ENCODE assay signal across 1 cellular context in the genomic region with DNA sequence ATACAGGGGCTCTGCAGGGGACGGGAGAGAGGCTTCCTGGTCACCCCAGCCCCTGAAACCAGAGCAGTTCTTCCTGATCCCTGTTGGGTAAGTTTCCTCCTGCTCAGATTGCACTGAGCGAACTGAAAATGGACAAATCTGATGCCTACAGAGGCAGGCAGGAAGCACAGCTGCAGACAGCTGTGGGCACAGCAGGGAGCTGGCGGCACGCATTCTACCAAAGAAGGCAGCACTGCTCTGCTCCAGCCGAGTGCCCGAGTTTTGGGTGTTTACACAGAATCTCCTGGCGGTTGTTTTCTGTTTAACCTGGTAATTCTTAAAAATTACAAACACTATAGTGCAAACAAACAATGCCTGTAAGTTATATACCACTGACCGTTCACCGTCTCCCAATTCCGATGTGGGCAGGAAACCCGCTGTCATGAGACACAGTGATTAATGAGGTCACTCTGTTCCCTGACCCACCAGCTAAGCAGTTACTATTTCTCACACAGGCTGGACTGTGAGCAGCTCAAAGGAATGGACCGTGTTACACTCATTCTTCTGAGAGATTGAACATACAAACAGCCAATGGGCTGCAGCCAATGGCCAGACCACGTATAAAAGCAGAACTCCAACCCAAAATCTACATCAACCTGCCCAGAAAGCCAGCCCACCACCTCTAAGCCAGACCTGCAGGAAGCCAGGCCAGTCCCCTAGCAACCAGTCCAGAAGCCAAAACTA.
A peak's percentile ranks its signal among the peaks of the same experiment; 100 is the strongest.
TF ChIP-seq lines count a peak whose summit lies in the region.

No MANE protein-coding gene starts in this region.

TF ChIP-seq in K562, 482 proteins besides CTCF, POLR2A, EP300 and RAD21 (continued from another document and continues in another):
- TF ChIP-seq KLF1 (tag; IDR thresholded peaks at IDR 0.05) (no peak), FOS (IDR thresholded peaks at IDR 0.05; ENCODE audit: extremely low read depth, insufficient read length) (no peak), ERF (CRISPR knock-in tag; IDR thresholded peaks at IDR 0.05) (no peak), POLR3A (IDR thresholded peaks at IDR 0.05; ENCODE audit: borderline replicate concordance, extremely low read depth, insufficient read depth, insufficient read length) (no peak), GTF2A2 (tag; IDR thresholded peaks at IDR 0.05) (no peak), MIER1 (IDR thresholded peaks at IDR 0.05; ENCODE audit: low read depth) (no peak), COPS2 (conservative IDR thresholded peaks at IDR 0.05) (no peak), ZNF589 (CRISPR knock-in tag; IDR thresholded peaks at IDR 0.05; ENCODE audit: low read depth) (peak; percentile 85), KLF6 (CRISPR knock-in tag; IDR thresholded peaks at IDR 0.05; ENCODE audit: borderline replicate concordance) (0 out of 2 replicates have a peak, but pooled peaks have one; percentile 33), KLF13 (tag; IDR thresholded peaks at IDR 0.05; ENCODE audit: borderline replicate concordance, low read depth) (no peak), MTA3 (IDR thresholded peaks at IDR 0.05; ENCODE audit: borderline replicate concordance) (no peak), SMAD4 (CRISPR knock-in tag; conservative IDR thresholded peaks at IDR 0.05) (0 out of 2 replicates have a peak, but pooled peaks have one; percentile 26), EZH2 (IDR thresholded peaks at IDR 0.05; ENCODE audit: borderline replicate concordance, low read depth, low read length) (no peak), ZNF311 (CRISPR knock-in tag; IDR thresholded peaks at IDR 0.05) (peak; percentile 61; the same call in 1 of the 2 replicates), ZBTB8A (IDR thresholded peaks at IDR 0.05; ENCODE audit: partially characterized antibody) (no peak), ZNF766 (CRISPR knock-in tag; conservative IDR thresholded peaks at IDR 0.05) (0 out of 2 replicates have a peak, but pooled peaks have one; percentile 49), FOXJ3 (CRISPR knock-in tag; IDR thresholded peaks at IDR 0.05) (no peak), CEBPB (tag; IDR thresholded peaks at IDR 0.05) (no peak), ZNF23 (CRISPR knock-in tag; IDR thresholded peaks at IDR 0.05) (no peak), SPI1 (IDR thresholded peaks at IDR 0.05; ENCODE audit: borderline replicate concordance, low read depth, low read length) (0 out of 2 replicates have a peak, but pooled peaks have one; percentile 1), SMARCC2 (IDR thresholded peaks at IDR 0.05; ENCODE audit: low read depth) (no peak), CBFB (CRISPR knock-in tag; IDR thresholded peaks at IDR 0.05) (no peak), SMAD2 (IDR thresholded peaks at IDR 0.05; ENCODE audit: low read depth, low read length) (no peak), KDM1A (IDR thresholded peaks at IDR 0.05) (no peak), DMBX1 (CRISPR knock-in tag; IDR thresholded peaks at IDR 0.05; ENCODE audit: borderline replicate concordance) (no peak), ATF7 (IDR thresholded peaks at IDR 0.05) (0 out of 2 replicates have a peak, but pooled peaks have one; percentile 40), DPF2 (IDR thresholded peaks at IDR 0.05) (0 out of 2 replicates have a peak, but pooled peaks have one; percentile 10), E2F3 (CRISPR knock-in tag; IDR thresholded peaks at IDR 0.05) (no peak), ZNF77 (CRISPR knock-in tag; IDR thresholded peaks at IDR 0.05) (no peak), ZNF586 (CRISPR knock-in tag; conservative IDR thresholded peaks at IDR 0.05) (no peak), ETV1 (tag; conservative IDR thresholded peaks at IDR 0.05; ENCODE audit: low read depth) (peak; percentile 82), FUS (optimal IDR thresholded peaks at IDR 0.05; ENCODE audit: low read depth, low read length) (no peak), RBM17 (IDR thresholded peaks at IDR 0.05; ENCODE audit: borderline replicate concordance, low read depth, low read length) (no peak), MYBL2 (IDR thresholded peaks at IDR 0.05; ENCODE audit: low read depth) (no peak), MYBL2 (CRISPR knock-in tag; IDR thresholded peaks at IDR 0.05; ENCODE audit: borderline replicate concordance) (no peak), ZNF239 (CRISPR knock-in tag; IDR thresholded peaks at IDR 0.05) (no peak), ZNF592 (IDR thresholded peaks at IDR 0.05) (0 out of 2 replicates have a peak, but pooled peaks have one; percentile 14), ATF3 (IDR thresholded peaks at IDR 0.05) (peak; percentile 31; the same call in 1 of the 2 replicates), ATF3 (CRISPR knock-in tag; conservative IDR thresholded peaks at IDR 0.05) (no peak), SRSF9 (IDR thresholded peaks at IDR 0.05; ENCODE audit: borderline replicate concordance, low read depth, low read length) (no peak), MBD2 (IDR thresholded peaks at IDR 0.05; ENCODE audit: borderline replicate concordance, low read depth) (no peak), ASH1L (IDR thresholded peaks at IDR 0.05; ENCODE audit: borderline replicate concordance, low read depth, partially characterized antibody) (no peak), SUPT5H (IDR thresholded peaks at IDR 0.05) (no peak), CTBP1 (IDR thresholded peaks at IDR 0.05; ENCODE audit: borderline replicate concordance) (no peak), ZKSCAN1 (IDR thresholded peaks at IDR 0.05; ENCODE audit: low read depth, low read length) (no peak), SMARCB1 (IDR thresholded peaks at IDR 0.05; ENCODE audit: insufficient read length, low read depth) (no peak), ZNF124 (CRISPR knock-in tag; IDR thresholded peaks at IDR 0.05) (no peak), PHF20 (IDR thresholded peaks at IDR 0.05; ENCODE audit: partially characterized antibody) (no peak)
- TF ChIP-seq, protein P1, sequence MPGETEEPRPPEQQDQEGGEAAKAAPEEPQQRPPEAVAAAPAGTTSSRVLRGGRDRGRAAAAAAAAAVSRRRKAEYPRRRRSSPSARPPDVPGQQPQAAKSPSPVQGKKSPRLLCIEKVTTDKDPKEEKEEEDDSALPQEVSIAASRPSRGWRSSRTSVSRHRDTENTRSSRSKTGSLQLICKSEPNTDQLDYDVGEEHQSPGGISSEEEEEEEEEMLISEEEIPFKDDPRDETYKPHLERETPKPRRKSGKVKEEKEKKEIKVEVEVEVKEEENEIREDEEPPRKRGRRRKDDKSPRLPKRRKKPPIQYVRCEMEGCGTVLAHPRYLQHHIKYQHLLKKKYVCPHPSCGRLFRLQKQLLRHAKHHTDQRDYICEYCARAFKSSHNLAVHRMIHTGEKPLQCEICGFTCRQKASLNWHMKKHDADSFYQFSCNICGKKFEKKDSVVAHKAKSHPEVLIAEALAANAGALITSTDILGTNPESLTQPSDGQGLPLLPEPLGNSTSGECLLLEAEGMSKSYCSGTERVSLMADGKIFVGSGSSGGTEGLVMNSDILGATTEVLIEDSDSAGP (CRISPR knock-in tag; IDR thresholded peaks at IDR 0.05): no peak
- TF ChIP-seq, protein P2, sequence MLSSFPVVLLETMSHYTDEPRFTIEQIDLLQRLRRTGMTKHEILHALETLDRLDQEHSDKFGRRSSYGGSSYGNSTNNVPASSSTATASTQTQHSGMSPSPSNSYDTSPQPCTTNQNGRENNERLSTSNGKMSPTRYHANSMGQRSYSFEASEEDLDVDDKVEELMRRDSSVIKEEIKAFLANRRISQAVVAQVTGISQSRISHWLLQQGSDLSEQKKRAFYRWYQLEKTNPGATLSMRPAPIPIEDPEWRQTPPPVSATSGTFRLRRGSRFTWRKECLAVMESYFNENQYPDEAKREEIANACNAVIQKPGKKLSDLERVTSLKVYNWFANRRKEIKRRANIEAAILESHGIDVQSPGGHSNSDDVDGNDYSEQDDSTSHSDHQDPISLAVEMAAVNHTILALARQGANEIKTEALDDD (IDR thresholded peaks at IDR 0.05): no peak
- TF ChIP-seq, protein P3, sequence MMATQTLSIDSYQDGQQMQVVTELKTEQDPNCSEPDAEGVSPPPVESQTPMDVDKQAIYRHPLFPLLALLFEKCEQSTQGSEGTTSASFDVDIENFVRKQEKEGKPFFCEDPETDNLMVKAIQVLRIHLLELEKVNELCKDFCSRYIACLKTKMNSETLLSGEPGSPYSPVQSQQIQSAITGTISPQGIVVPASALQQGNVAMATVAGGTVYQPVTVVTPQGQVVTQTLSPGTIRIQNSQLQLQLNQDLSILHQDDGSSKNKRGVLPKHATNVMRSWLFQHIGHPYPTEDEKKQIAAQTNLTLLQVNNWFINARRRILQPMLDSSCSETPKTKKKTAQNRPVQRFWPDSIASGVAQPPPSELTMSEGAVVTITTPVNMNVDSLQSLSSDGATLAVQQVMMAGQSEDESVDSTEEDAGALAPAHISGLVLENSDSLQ (IDR thresholded peaks at IDR 0.05): peak; percentile 97
- TF ChIP-seq, protein P4, sequence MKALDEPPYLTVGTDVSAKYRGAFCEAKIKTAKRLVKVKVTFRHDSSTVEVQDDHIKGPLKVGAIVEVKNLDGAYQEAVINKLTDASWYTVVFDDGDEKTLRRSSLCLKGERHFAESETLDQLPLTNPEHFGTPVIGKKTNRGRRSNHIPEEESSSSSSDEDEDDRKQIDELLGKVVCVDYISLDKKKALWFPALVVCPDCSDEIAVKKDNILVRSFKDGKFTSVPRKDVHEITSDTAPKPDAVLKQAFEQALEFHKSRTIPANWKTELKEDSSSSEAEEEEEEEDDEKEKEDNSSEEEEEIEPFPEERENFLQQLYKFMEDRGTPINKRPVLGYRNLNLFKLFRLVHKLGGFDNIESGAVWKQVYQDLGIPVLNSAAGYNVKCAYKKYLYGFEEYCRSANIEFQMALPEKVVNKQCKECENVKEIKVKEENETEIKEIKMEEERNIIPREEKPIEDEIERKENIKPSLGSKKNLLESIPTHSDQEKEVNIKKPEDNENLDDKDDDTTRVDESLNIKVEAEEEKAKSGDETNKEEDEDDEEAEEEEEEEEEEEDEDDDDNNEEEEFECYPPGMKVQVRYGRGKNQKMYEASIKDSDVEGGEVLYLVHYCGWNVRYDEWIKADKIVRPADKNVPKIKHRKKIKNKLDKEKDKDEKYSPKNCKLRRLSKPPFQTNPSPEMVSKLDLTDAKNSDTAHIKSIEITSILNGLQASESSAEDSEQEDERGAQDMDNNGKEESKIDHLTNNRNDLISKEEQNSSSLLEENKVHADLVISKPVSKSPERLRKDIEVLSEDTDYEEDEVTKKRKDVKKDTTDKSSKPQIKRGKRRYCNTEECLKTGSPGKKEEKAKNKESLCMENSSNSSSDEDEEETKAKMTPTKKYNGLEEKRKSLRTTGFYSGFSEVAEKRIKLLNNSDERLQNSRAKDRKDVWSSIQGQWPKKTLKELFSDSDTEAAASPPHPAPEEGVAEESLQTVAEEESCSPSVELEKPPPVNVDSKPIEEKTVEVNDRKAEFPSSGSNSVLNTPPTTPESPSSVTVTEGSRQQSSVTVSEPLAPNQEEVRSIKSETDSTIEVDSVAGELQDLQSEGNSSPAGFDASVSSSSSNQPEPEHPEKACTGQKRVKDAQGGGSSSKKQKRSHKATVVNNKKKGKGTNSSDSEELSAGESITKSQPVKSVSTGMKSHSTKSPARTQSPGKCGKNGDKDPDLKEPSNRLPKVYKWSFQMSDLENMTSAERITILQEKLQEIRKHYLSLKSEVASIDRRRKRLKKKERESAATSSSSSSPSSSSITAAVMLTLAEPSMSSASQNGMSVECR (CRISPR knock-in tag; IDR thresholded peaks at IDR 0.05): no peak
- TF ChIP-seq, protein P5, sequence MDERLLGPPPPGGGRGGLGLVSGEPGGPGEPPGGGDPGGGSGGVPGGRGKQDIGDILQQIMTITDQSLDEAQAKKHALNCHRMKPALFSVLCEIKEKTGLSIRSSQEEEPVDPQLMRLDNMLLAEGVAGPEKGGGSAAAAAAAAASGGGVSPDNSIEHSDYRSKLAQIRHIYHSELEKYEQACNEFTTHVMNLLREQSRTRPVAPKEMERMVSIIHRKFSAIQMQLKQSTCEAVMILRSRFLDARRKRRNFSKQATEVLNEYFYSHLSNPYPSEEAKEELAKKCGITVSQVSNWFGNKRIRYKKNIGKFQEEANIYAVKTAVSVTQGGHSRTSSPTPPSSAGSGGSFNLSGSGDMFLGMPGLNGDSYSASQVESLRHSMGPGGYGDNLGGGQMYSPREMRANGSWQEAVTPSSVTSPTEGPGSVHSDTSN (CRISPR knock-in tag; IDR thresholded peaks at IDR 0.05; ENCODE audit: low read depth): peak; percentile 75
- TF ChIP-seq, protein P5 (tag; conservative IDR thresholded peaks at IDR 0.05; ENCODE audit: low read depth): peak; percentile 95
